9 cellular contexts compared by ENCODE assay signal in the genomic region with DNA sequence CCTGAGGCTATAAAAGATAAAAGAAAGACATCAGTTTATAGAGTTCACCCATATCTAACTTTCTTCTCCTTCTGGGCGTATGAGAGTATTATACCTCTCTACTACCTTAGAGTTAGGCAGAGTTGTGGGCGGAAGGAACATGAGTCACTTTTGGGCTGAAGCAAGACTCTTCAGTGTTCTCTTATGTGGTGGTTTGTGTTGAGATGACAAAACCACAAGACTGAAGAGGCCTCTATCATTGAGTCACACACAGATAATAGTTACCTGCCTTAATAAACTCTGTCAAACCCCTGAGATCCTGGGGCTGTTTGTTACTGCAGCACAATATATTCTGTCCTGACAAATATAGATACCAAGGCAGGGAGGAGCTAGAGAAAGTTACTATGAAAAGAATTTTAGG.
DNase-seq lines count a peak whose midpoint lies in the region; ATAC-seq and TF ChIP-seq lines count a peak whose summit lies in the region.
"Had no signal": no experiment of that assay in that cellular context is flagged by ENCODE, and none has a peak within 500 bp of the region (broad histone marks: within the 10 kb centered on the region; RNA-seq: fewer than 3 reads in every experiment).

No MANE protein-coding gene starts in this region.

- H3K27me3 Mint-ChIP-seq in glutamatergic neuron (ENCODE audit: unreplicated experiment): no peaks in the 10 kb centered on the region
- H3K27me3 Mint-ChIP-seq in progenitor cell of endocrine pancreas: no peaks in the 10 kb centered on the region

- H3K4me3 Mint-ChIP-seq in glutamatergic neuron (ENCODE audit: unreplicated experiment): no peak overlapping the region
- no peak overlapping the region for H3K4me3 Mint-ChIP-seq in progenitor cell of endocrine pancreas (ENCODE audit: low read depth)

- H3K4me1 Mint-ChIP-seq in glutamatergic neuron (ENCODE audit: low read depth, unreplicated experiment) (peaks cover 38% of the 10 kb centered on the region), progenitor cell of endocrine pancreas (ENCODE audit: low read depth) (peaks cover 9% of the 10 kb centered on the region)

- no peak overlapping the region for H3K4me3 ChIP-seq in fibroblast of the aortic adventitia (ENCODE audit: low read depth, low read length)
- H3K4me3 ChIP-seq: heart left ventricle had no signal

- DNase-seq in RPMI7951 (ENCODE audit: low read depth) (peak; percentile 75), fibroblast of the aortic adventitia (ENCODE audit: low read depth) (peak; percentile 14), glutamatergic neuron (no peak), T1000 (lab: John Stamatoyannopoulos, UW) (no peak), progenitor cell of endocrine pancreas (ENCODE audit: low spot score, unreplicated experiment) (no peak), HK-2 (ENCODE audit: unreplicated experiment) (no peak)
- DNase-seq: heart left ventricle had no signal

- TF ChIP-seq CTCF in fibroblast of the aortic adventitia (IDR thresholded peaks at IDR 0.05; ENCODE audit: insufficient read depth, low read length): no peak
- TF ChIP-seq CTCF in glutamatergic neuron (IDR thresholded peaks at IDR 0.05; ENCODE audit: partially characterized antibody, unreplicated experiment): no peak
- no peak for TF ChIP-seq CTCF in progenitor cell of endocrine pancreas (IDR thresholded peaks at IDR 0.05; ENCODE audit: unreplicated experiment)

- H3K9me3 Mint-ChIP-seq in glutamatergic neuron (ENCODE audit: unreplicated experiment) (peaks cover 4% of the 10 kb centered on the region), progenitor cell of endocrine pancreas (ENCODE audit: low read depth) (no peaks in the 10 kb centered on the region)

- H3K36me3 Mint-ChIP-seq in glutamatergic neuron (ENCODE audit: unreplicated experiment): no peaks in the 10 kb centered on the region
- no peaks in the 10 kb centered on the region for H3K36me3 Mint-ChIP-seq in progenitor cell of endocrine pancreas (ENCODE audit: insufficient read depth)

- ATAC-seq in GM18867 (IDR thresholded peaks at IDR 0.05; ENCODE audit: unreplicated experiment): peak; percentile 76
- ATAC-seq in HG02840 (IDR thresholded peaks at IDR 0.05; ENCODE audit: low FRiP score, unreplicated experiment): peak; percentile 72

- no peak overlapping the region for H3K27ac Mint-ChIP-seq in glutamatergic neuron (ENCODE audit: unreplicated experiment)
- no peak overlapping the region for H3K27ac Mint-ChIP-seq in progenitor cell of endocrine pancreas

Comparison
In these comparisons a context has a peak if more than half of its experiments do, and no peak if none do; other contexts are left out.
1. DNase-seq: peak in RPMI7951 (single experiment) and fibroblast of the aortic adventitia (single experiment); none in glutamatergic neuron (single experiment), T1000 (single experiment), progenitor cell of endocrine pancreas (single experiment) and HK-2 (single experiment).